18 cellular contexts compared by ENCODE assay signal in the genomic region with DNA sequence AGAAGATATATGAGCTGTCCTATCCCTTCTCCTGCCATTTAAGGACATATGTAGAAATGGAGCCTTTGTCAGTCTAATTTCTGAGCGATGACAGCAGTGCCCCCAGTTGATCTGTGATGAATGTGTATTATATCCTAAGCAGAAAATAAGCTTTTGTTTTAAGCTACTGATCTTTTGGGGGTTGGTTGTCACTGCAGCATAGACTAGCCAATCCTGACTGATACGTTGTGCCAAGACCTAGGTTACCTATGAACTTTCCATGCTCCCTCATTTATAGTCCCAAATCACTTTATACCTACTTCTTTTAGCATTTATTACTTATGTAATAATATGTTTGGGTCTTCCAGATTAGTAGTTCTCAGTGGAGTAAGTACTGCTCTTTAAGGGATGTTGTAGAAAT.
"Had no signal": no experiment of that assay in that cellular context is flagged by ENCODE, and none has a peak within 500 bp of the region (broad histone marks: within the 10 kb centered on the region; RNA-seq: fewer than 3 reads in every experiment).

No MANE protein-coding gene starts in this region.

- H3K4me3 Mint-ChIP-seq: activated naive CD4-positive, alpha-beta T cell treated with anti-CD3 and anti-CD28 coated beads, Interleukin-2, amount 10 ng/mL, durations not matched to agents 7 days and 5 days; endodermal cell; stimulated activated naive CD8-positive, alpha-beta T cell treated with anti-CD3 and anti-CD28 coated beads, Interleukin-15, Interleukin-2, amounts not matched to agents 100 ng/mL and 50 ng/mL, for 24 hours had no signal

- H3K4me3 ChIP-seq: colonic mucosa, esophagus squamous epithelium, gastrocnemius medialis, lung, ovary, prostate gland, right atrium auricular region, tibial nerve had no signal

- H3K27me3 ChIP-seq: colonic mucosa, esophagus squamous epithelium, gastrocnemius medialis, neutrophil, ovary, right atrium auricular region, tibial nerve had no signal

- DNase-seq: activated CD4-positive, CD25-positive, alpha-beta regulatory T cell treated with anti-CD3 and anti-CD28 coated beads, Interleukin-2, amount 50 U/mL, for 72 hours; activated CD8-positive, alpha-beta memory T cell treated with anti-CD3 and anti-CD28 coated beads, Interleukin-2, amount 50 U/mL, for 48 hours; activated effector memory CD4-positive, alpha-beta T cell treated with Interleukin-2 at 50 U/mL for 16 hours; activated naive CD4-positive, alpha-beta T cell treated with anti-CD3 and anti-CD28 coated beads, Interleukin-2, amount 10 ng/mL, durations not matched to agents 7 days and 5 days; activated T-cell treated with anti-CD3 and anti-CD28 coated beads, Interleukin-2, amount 50 U/mL, for 72 hours; colonic mucosa; endodermal cell; esophagus squamous epithelium; gastrocnemius medialis; naive B cell; ovary; stimulated activated CD4-positive, alpha-beta T cell treated with anti-CD3 and anti-CD28 coated beads, Interleukin-4, amount 100 ng/mL, for 4 hours had no signal

- H3K36me3 Mint-ChIP-seq: naive B cell had no signal

- H3K36me3 ChIP-seq: colonic mucosa, esophagus squamous epithelium, gastrocnemius medialis, neutrophil, ovary, prostate gland, tibial nerve had no signal

- H3K9me3 Mint-ChIP-seq: activated naive CD4-positive, alpha-beta T cell treated with anti-CD3 and anti-CD28 coated beads, Interleukin-2, amount 10 ng/mL, durations not matched to agents 7 days and 5 days; endodermal cell; naive B cell; stimulated activated naive CD8-positive, alpha-beta T cell treated with anti-CD3 and anti-CD28 coated beads, Interleukin-15, Interleukin-2, amounts not matched to agents 100 ng/mL and 50 ng/mL, for 24 hours had no signal

- H3K27ac ChIP-seq: colonic mucosa, neutrophil, ovary, right atrium auricular region, tibial nerve had no signal

- ATAC-seq: activated T-cell treated with anti-CD3 and anti-CD28 coated beads, Interleukin-2, amount 50 U/mL, for 72 hours; gastrocnemius medialis had no signal

- H3K9me3 ChIP-seq: colonic mucosa, esophagus squamous epithelium, gastrocnemius medialis, neutrophil, ovary, prostate gland, right atrium auricular region, tibial nerve had no signal

- H3K27me3 Mint-ChIP-seq: activated naive CD4-positive, alpha-beta T cell treated with anti-CD3 and anti-CD28 coated beads, Interleukin-2, amount 10 ng/mL, durations not matched to agents 7 days and 5 days; naive B cell; stimulated activated naive CD8-positive, alpha-beta T cell treated with anti-CD3 and anti-CD28 coated beads, Interleukin-15, Interleukin-2, amounts not matched to agents 100 ng/mL and 50 ng/mL, for 24 hours had no signal

- H3K27ac Mint-ChIP-seq: activated naive CD4-positive, alpha-beta T cell treated with anti-CD3 and anti-CD28 coated beads, Interleukin-2, amount 10 ng/mL, durations not matched to agents 7 days and 5 days; endodermal cell; stimulated activated naive CD8-positive, alpha-beta T cell treated with anti-CD3 and anti-CD28 coated beads, Interleukin-15, Interleukin-2, amounts not matched to agents 100 ng/mL and 50 ng/mL, for 24 hours had no signal
